Comparison of ENCODE assay signal across 8 cellular contexts in the genomic region with DNA sequence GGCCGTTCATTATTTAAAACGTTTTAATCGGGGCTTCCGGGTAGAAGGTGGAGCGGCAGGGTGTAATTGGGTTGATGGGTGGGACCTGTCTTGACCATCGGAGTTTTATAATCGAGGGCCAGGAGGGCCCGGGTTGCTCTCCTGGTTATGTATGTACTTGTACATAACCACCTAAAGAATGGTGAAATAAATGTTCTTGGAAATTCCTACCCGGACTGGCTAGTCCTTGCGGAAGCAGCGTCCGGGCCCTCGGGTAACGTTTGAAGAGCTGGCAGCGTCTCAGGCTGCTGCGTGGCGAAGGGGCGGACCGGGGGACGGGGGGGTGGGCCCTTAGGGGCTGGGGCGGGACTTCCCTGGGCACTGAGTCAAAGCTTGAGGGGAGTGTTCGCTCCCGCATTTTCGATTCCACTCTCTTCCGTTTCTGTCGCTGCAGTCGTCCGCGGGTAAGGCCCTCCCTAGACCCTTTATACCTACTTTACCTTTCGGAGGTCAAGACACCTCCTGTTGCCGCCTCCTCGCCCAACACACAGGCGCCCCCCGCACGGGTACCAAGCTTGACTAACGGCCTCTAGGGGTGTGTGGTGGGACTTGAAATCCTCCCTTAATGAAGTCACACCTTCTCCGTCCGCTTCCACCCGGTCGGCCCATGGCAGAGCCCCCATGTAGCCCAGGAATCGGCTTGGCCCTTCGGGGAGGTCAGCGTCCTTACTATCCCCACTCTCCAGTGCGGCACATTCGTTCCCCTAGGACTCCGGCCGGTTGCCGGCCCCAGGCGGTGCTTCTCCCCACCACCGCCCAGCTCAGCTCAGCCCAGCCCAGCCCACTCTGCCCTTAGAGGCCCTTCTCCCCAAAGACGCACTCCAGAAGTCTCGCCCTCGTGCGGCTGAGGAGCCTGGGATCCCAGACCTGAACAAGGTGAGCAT. TPM values are rescaled to one million over a fixed set of nuclear protein-coding genes. Genes with fewer than 3 reads are reported as not detected.
A peak's percentile ranks its signal among the peaks of the same experiment; 100 is the strongest.
DNase-seq lines count a peak whose midpoint lies in the region; ATAC-seq and TF ChIP-seq lines count a peak whose summit lies in the region.

A gene with protein sequence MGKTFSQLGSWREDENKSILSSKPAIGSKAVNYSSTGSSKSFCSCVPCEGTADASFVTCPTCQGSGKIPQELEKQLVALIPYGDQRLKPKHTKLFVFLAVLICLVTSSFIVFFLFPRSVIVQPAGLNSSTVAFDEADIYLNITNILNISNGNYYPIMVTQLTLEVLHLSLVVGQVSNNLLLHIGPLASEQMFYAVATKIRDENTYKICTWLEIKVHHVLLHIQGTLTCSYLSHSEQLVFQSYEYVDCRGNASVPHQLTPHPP (plus strand): TSS at position 396 of the 923 bp plus-strand sequence. CDS start 1,167 bp downstream, outside the sequence.

- no peak for TF ChIP-seq CTCF in omental fat pad (IDR thresholded peaks at IDR 0.05)

- ATAC-seq in GM18861 (IDR thresholded peaks at IDR 0.05; ENCODE audit: unreplicated experiment) (peak; percentile 44), HG03139 (IDR thresholded peaks at IDR 0.05; ENCODE audit: unreplicated experiment) (peak; percentile 61), omental fat pad (ENCODE audit: low FRiP score) (peak; percentile 93)

- H3K27ac ChIP-seq in temporal lobe (ENCODE audit: low read depth, low read length), result peak within 1 kb of the TSS; percentile 38

- DNase-seq in 8988T (peak; percentile 67), RKO (ENCODE audit: low spot score) (peak; percentile 75), germinal center (ENCODE audit: low spot score) (peak; percentile 95), omental fat pad (ENCODE audit: low spot score) (peak; percentile 38)
- DNase-seq in activated naive CD4-positive, alpha-beta T cell (lab: John Stamatoyannopoulos, UW), result peak; percentile 41 to 71 (median 56)

RNA-seq across cellular contexts. Expression of the gene that starts here (rescaled TPM):
- total RNA-seq in omental fat pad (10 to 100 TPM in 3 of 4 donors, 1 to 10 TPM in 1; 8.9 to 15.1 (median 14.5) TPM), temporal lobe (0.25 TPM)

Comparison
In these comparisons a context has a peak if more than half of its experiments do, and no peak if none do; other contexts are left out.
1. Peak in every context shown above with its lines: DNase-seq, ATAC-seq and H3K27ac ChIP-seq.
2. DNase-seq: peak in every context shown above with its lines; median percentile 95 in germinal center; 75 in RKO; 67 in 8988T; 56 in activated naive CD4-positive, alpha-beta T cell; 38 in omental fat pad.